In the genomic region with DNA sequence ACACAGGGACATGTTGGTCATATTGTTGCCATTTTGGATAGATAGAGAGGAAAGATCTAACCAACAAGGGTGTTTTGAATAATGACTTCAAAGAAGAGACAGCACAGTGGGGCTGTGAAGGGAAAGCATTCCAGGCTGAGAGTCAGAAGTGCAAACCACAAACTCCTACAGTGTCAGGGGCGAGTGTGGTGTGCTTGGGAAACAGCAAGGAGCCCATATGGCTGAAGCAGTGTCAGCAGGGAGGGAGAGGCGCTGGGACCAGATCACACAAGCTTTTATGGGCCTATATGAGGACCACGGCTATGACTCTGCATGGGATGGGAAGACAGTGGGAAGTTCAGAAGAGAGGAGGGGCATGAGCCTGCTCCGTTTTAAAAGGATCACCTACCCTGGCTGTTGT, we compare ENCODE assay signal across 25 cellular contexts.
"Had no signal": no experiment of that assay in that cellular context is flagged by ENCODE, and none has a peak within 500 bp of the region (broad histone marks: within the 10 kb centered on the region; RNA-seq: fewer than 3 reads in every experiment).

No MANE protein-coding gene starts in this region.

- H3K27me3 ChIP-seq: breast epithelium, left lung, spleen, tibial nerve had no signal

- H3K4me3 ChIP-seq: breast epithelium, left lung, lower lobe of right lung, mucosa of descending colon, spleen, tibial nerve had no signal

- H3K27ac ChIP-seq: breast epithelium, left lung, lower lobe of right lung, spleen, tibial nerve, WERI-Rb-1 had no signal

- H3K9me3 ChIP-seq: breast epithelium, left lung, lower lobe of right lung, mucosa of descending colon, spleen, tibial nerve had no signal

- H3K36me3 ChIP-seq: breast epithelium, left lung, lower lobe of right lung, spleen, tibial nerve, WERI-Rb-1 had no signal

- ATAC-seq: activated CD8-positive, alpha-beta T cell treated with anti-CD3 and anti-CD28 coated beads for 36 hours; activated naive CD4-positive, alpha-beta T cell treated with anti-CD3 and anti-CD28 coated beads, Interleukin-2, amount 50 U/mL, for 72 hours; activated T-cell treated with anti-CD3 and anti-CD28 coated beads, Interleukin-2, amount 50 U/mL, for 4 hours; activated T-helper 17 cell treated with anti-CD3 and anti-CD28 coated beads, Interleukin-2, amount 50 U/mL, for 72 hours; left lung; lower lobe of right lung; mucosa of descending colon; natural killer cell treated with Interleukin-12 subunit alpha and Interleukin-12 subunit beta and Interleukin-15 and Interleukin-18, amount 100 ng/mL, for 72 hours; right cardiac atrium had no signal

- DNase-seq: activated CD4-positive, alpha-beta T cell treated with anti-CD3 and anti-CD28 coated beads, Interleukin-2, amount 10 ng/mL, durations not matched to agents 7 days and 5 days; activated CD4-positive, CD25-positive, alpha-beta regulatory T cell treated with anti-CD3 and anti-CD28 coated beads, Interleukin-2, amount 50 U/mL, for 72 hours; activated CD8-positive, alpha-beta T cell treated with anti-CD3 and anti-CD28 coated beads for 36 hours; activated gamma-delta T cell treated with Interleukin-2 at 50 U/mL for 16 hours; activated T-cell treated with anti-CD3 and anti-CD28 coated beads, Interleukin-2, amount 50 U/mL, for 4 hours; anterior cingulate cortex; central memory CD4-positive, alpha-beta T cell; dermis blood vessel endothelial cell; effector CD4-positive, alpha-beta T cell; head of caudate nucleus; hippocampal formation; left lung; lower lobe of right lung; mucosa of descending colon; right cardiac atrium; spleen; stimulated activated naive CD4-positive, alpha-beta T cell; SW 1271; T-helper 9 cell; WERI-Rb-1 had no signal

- H3K4me1 ChIP-seq: breast epithelium, left lung, lower lobe of right lung, spleen, tibial nerve had no signal
